In genomic region chr5:95761771-95762680, GRCh38 we compare ENCODE assay signal across 11 cellular contexts. TPM values are rescaled to one million over a fixed set of nuclear protein-coding genes. Genes with fewer than 3 reads are reported as not detected.
DNase-seq lines count a peak whose midpoint lies in the region; ATAC-seq and TF ChIP-seq lines count a peak whose summit lies in the region.
"Had no signal": no experiment of that assay in that cellular context is flagged by ENCODE, and none has a peak within 500 bp of the region (broad histone marks: within the 10 kb centered on the region; RNA-seq: fewer than 3 reads in every experiment).

No MANE protein-coding gene starts in this region.

- H3K36me3 Mint-ChIP-seq in activated CD4-positive, alpha-beta T cell treated with anti-CD3 and anti-CD28 coated beads, Interleukin-2, amount 10 ng/mL, durations not matched to agents 24 days and 14 days (ENCODE audit: low read depth), result no peaks in the 10 kb centered on the region

- H3K27me3 Mint-ChIP-seq in activated CD4-positive, alpha-beta T cell treated with anti-CD3 and anti-CD28 coated beads, Interleukin-2, amount 10 ng/mL, durations not matched to agents 24 days and 14 days, result peaks cover 44% of the 10 kb centered on the region

- ATAC-seq in GM21528 (IDR thresholded peaks at IDR 0.05; ENCODE audit: low FRiP score, unreplicated experiment) (no peak), HG03460 (IDR thresholded peaks at IDR 0.05; ENCODE audit: unreplicated experiment) (no peak)

- peaks cover 24% of the 10 kb centered on the region for H3K4me1 ChIP-seq in DOHH2 (ENCODE audit: control insufficient read depth, low read length)
- H3K4me1 ChIP-seq in Loucy (ENCODE audit: insufficient read depth, low read length, poor library complexity, severe bottlenecking), result peaks cover 38% of the 10 kb centered on the region

- H4K20me1 ChIP-seq in DOHH2 (ENCODE audit: control insufficient read depth, insufficient read depth, low read depth, low read length) (no peaks in the 10 kb centered on the region), Loucy (ENCODE audit: insufficient read depth, low read length, poor library complexity, severe bottlenecking) (no peaks in the 10 kb centered on the region)

- H3K4me3 Mint-ChIP-seq in activated CD4-positive, alpha-beta T cell treated with anti-CD3 and anti-CD28 coated beads, Interleukin-2, amount 10 ng/mL, durations not matched to agents 24 days and 14 days, result no peak overlapping the region
- H3K4me3 Mint-ChIP-seq: activated T-helper 1 cell treated with anti-CD3 and anti-CD28 coated beads, Interleukin-12 subunit alpha, Interleukin-12 subunit beta, Interleukin-2, Interleukin-4 antibody, amounts not matched to agents 30 ng/mL and 10 ng/mL and 1 ng/mL, durations not matched to agents 14 hours and 24 hours and 36 hours; endodermal cell had no signal

- peaks cover 23% of the 10 kb centered on the region for H3K4me1 Mint-ChIP-seq in activated CD4-positive, alpha-beta T cell treated with anti-CD3 and anti-CD28 coated beads, Interleukin-2, amount 10 ng/mL, durations not matched to agents 24 days and 14 days

- H2AFZ ChIP-seq in Loucy (ENCODE audit: low read length), result no peak overlapping the region

- H3K27ac ChIP-seq in DOHH2 (ENCODE audit: low read depth, low read length), result no peak overlapping the region
- peak overlapping the region; percentile 88 for H3K27ac ChIP-seq in brain microvascular endothelial cell

- H3K4me2 ChIP-seq in DOHH2 (ENCODE audit: low read length), result 0 out of 2 replicates have a peak overlapping the region, but pooled peaks have one; percentile 15
- peak overlapping the region; percentile 82 for H3K4me2 ChIP-seq in Loucy (ENCODE audit: low read depth, low read length, poor library complexity, severe bottlenecking)

- no peaks in the 10 kb centered on the region for H3K27me3 ChIP-seq in DOHH2 (ENCODE audit: control insufficient read depth, low read length)
- no peaks in the 10 kb centered on the region for H3K27me3 ChIP-seq in Loucy (ENCODE audit: insufficient read depth, low read length, poor library complexity, severe bottlenecking)
- no peaks in the 10 kb centered on the region for H3K27me3 ChIP-seq in brain microvascular endothelial cell (replicated peaks)

- in situ Hi-C loops in brain microvascular endothelial cell (cut with HindIII; ENCODE audit: low pct_ligation_motif_present, low sequenced_read_pairs), result no loop called here

- no peaks in the 10 kb centered on the region for H3K79me2 ChIP-seq in DOHH2 (ENCODE audit: control insufficient read depth, low read length)
- H3K79me2 ChIP-seq in Loucy (ENCODE audit: insufficient read depth, low read length), result no peaks in the 10 kb centered on the region

- no peaks in the 10 kb centered on the region for H3F3A ChIP-seq in DOHH2 (ENCODE audit: control insufficient read depth, insufficient read depth)
- H3F3A ChIP-seq in Loucy (ENCODE audit: low read depth), result no peaks in the 10 kb centered on the region

- intact Hi-C loops in activated CD4-positive, alpha-beta T cell treated with anti-CD3 and anti-CD28 coated beads, Interleukin-2, amount 10 ng/mL, durations not matched to agents 24 days and 14 days (cut with micrococcal nuclease), result loop anchor here (10.0 kb wide), 1 partner anchor 207 kb away; the partner anchor contains the start of genes ARSK and SKIC3

- H3K9me3 Mint-ChIP-seq in activated CD4-positive, alpha-beta T cell treated with anti-CD3 and anti-CD28 coated beads, Interleukin-2, amount 10 ng/mL, durations not matched to agents 24 days and 14 days, result no peaks in the 10 kb centered on the region
- H3K9me3 Mint-ChIP-seq: activated T-helper 1 cell treated with anti-CD3 and anti-CD28 coated beads, Interleukin-12 subunit alpha, Interleukin-12 subunit beta, Interleukin-2, Interleukin-4 antibody, amounts not matched to agents 30 ng/mL and 10 ng/mL and 1 ng/mL, durations not matched to agents 14 hours and 24 hours and 36 hours; endodermal cell had no signal

- H3K4me3 ChIP-seq in DOHH2 (ENCODE audit: low read length), result no peak overlapping the region
- H3K4me3 ChIP-seq in Loucy (ENCODE audit: low read length, poor library complexity, severe bottlenecking), result no peak overlapping the region
- H3K4me3 ChIP-seq in brain microvascular endothelial cell (ENCODE audit: low read depth, low read length), result no peak overlapping the region

- no peaks in the 10 kb centered on the region for H3K9me3 ChIP-seq in DOHH2 (ENCODE audit: control insufficient read depth, insufficient read depth, low read length)
- H3K9me3 ChIP-seq in Loucy (ENCODE audit: insufficient read depth, low read depth, low read length), result no peaks in the 10 kb centered on the region

- DNase-seq in brain microvascular endothelial cell, result peak; percentile 70
- peak; percentile 81 for DNase-seq in non-pigmented ciliary epithelial cell (ENCODE audit: low read depth)
- DNase-seq in activated CD4-positive, alpha-beta T cell treated with anti-CD3 and anti-CD28 coated beads, Interleukin-2, amount 10 ng/mL, durations not matched to agents 24 days and 14 days, result no peak
- DNase-seq in activated CD8-positive, alpha-beta memory T cell treated with anti-CD3 and anti-CD28 coated beads for 24 hours, result no peak
- DNase-seq: endodermal cell, NCI-H1930 had no signal

- H3K36me3 ChIP-seq in DOHH2 (ENCODE audit: control insufficient read depth, low read length) (no peaks in the 10 kb centered on the region), Loucy (ENCODE audit: insufficient read depth, low read length) (peaks cover 9% of the 10 kb centered on the region; the same call in 1 of the 2 replicates), brain microvascular endothelial cell (replicated peaks) (no peaks in the 10 kb centered on the region)

- no peak overlapping the region for H3K9ac ChIP-seq in Loucy (ENCODE audit: low read depth, low read length, poor library complexity, severe bottlenecking)

- H3K9me2 ChIP-seq in DOHH2 (replicated peaks; ENCODE audit: control insufficient read depth, low read length), result no peaks in the 10 kb centered on the region
- no peaks in the 10 kb centered on the region for H3K9me2 ChIP-seq in Loucy (replicated peaks; ENCODE audit: low read depth, low read length)

- H3K27ac Mint-ChIP-seq in activated CD4-positive, alpha-beta T cell treated with anti-CD3 and anti-CD28 coated beads, Interleukin-2, amount 10 ng/mL, durations not matched to agents 24 days and 14 days, result no peak overlapping the region
- H3K27ac Mint-ChIP-seq: activated T-helper 1 cell treated with anti-CD3 and anti-CD28 coated beads, Interleukin-12 subunit alpha, Interleukin-12 subunit beta, Interleukin-2, Interleukin-4 antibody, amounts not matched to agents 30 ng/mL and 10 ng/mL and 1 ng/mL, durations not matched to agents 14 hours and 24 hours and 36 hours; endodermal cell had no signal

- no peak for TF ChIP-seq CTCF in DOHH2 (IDR thresholded peaks at IDR 0.05; ENCODE audit: low read depth, low read length, poor library complexity, severe bottlenecking)
- no peak for TF ChIP-seq CTCF in Loucy (conservative IDR thresholded peaks at IDR 0.05; ENCODE audit: low read length)
- TF ChIP-seq CTCF in brain microvascular endothelial cell (IDR thresholded peaks at IDR 0.05; ENCODE audit: low read depth, low read length, missing control alignments), result no peak

RNA-seq across cellular contexts. Expression of gene RHOBTB3, which starts 30.9 kb away (rescaled TPM):
- 0.37 and 0.45 TPM in 2 replicates for total RNA-seq in activated CD4-positive, alpha-beta T cell treated with anti-CD3 and anti-CD28 coated beads, Interleukin-2, amount 10 ng/mL, durations not matched to agents 24 days and 14 days

Comparison
In these comparisons a context has a peak if more than half of its experiments do, and no peak if none do; other contexts are left out.
1. DNase-seq: peak in brain microvascular endothelial cell (single experiment) and non-pigmented ciliary epithelial cell (single experiment); none in activated CD4-positive, alpha-beta T cell treated with anti-CD3 and anti-CD28 coated beads, Interleukin-2, amount 10 ng/mL, durations not matched to agents 24 days and 14 days (single experiment) and activated CD8-positive, alpha-beta memory T cell treated with anti-CD3 and anti-CD28 coated beads for 24 hours (single experiment).